ENCODE assay signal across 21 cellular contexts in genomic region chr17:81289627-81290026, GRCh38.
"Had no signal": no experiment of that assay in that cellular context is flagged by ENCODE, and none has a peak within 500 bp of the region (broad histone marks: within the 10 kb centered on the region; RNA-seq: fewer than 3 reads in every experiment).

No MANE protein-coding gene starts in this region.

- FAIRE-seq: frontal cortex had no signal

- H3K4me2 ChIP-seq: smooth muscle cell had no signal

- H3K9me3 Mint-ChIP-seq: naive thymus-derived CD4-positive, alpha-beta T cell; nephron progenitor cell; stimulated activated naive B cell treated with anti-CD40 and anti-IgM and Interleukin-4, amounts not matched to agents 10 μg/mL and 1 μg/mL and 100 μg/mL, for 72 hours; stimulated activated naive CD8-positive, alpha-beta T cell treated with anti-CD3 and anti-CD28 coated beads, Interleukin-15, amount 100 ng/mL, for 72 hours had no signal

- ATAC-seq: esophagus mucosa; heart left ventricle; naive thymus-derived CD4-positive, alpha-beta T cell; stimulated activated naive B cell treated with anti-CD40 and anti-IgM and Interleukin-4, amounts not matched to agents 10 μg/mL and 1 μg/mL and 100 μg/mL, for 72 hours; stimulated activated naive CD8-positive, alpha-beta T cell treated with anti-CD3 and anti-CD28 coated beads, Interleukin-15, amount 100 ng/mL, for 72 hours; upper lobe of right lung had no signal

- DNase-seq: colonic mucosa; dermis blood vessel endothelial cell; effector CD4-positive, alpha-beta T cell; hippocampal formation; kidney glomerular epithelial cell; naive thymus-derived CD4-positive, alpha-beta T cell; nephron progenitor cell; posterior cingulate gyrus; stimulated activated CD4-positive, alpha-beta T cell treated with anti-CD3 and anti-CD28 coated beads, Interleukin-4, amount 100 ng/mL, for 1 hour; stimulated activated CD8-positive, alpha-beta memory T cell treated with anti-CD3 and anti-CD28 coated beads, Interleukin-4, amount 100 ng/mL, for 48 hours; stimulated activated naive B cell treated with anti-CD40 and anti-IgM and Interleukin-4, amounts not matched to agents 10 μg/mL and 1 μg/mL and 100 μg/mL, for 72 hours; stimulated activated naive CD8-positive, alpha-beta T cell treated with anti-CD3 and anti-CD28 coated beads, Interleukin-15, amount 100 ng/mL, for 72 hours; testis; upper lobe of right lung had no signal

- H3K9me3 ChIP-seq: colonic mucosa, heart left ventricle, right atrium auricular region, testis, tibial nerve, upper lobe of right lung, vagina had no signal

- H3K27ac ChIP-seq: colonic mucosa, right atrium auricular region, testis, tibial nerve, upper lobe of right lung, vagina had no signal

- H3K4me3 ChIP-seq: colonic mucosa, heart left ventricle, right atrium auricular region, smooth muscle cell, testis, tibial nerve, upper lobe of right lung, vagina had no signal

- H3K27me3 ChIP-seq: colonic mucosa, heart left ventricle, right atrium auricular region, testis, tibial nerve, upper lobe of right lung, vagina had no signal

- H3K27me3 Mint-ChIP-seq: naive thymus-derived CD4-positive, alpha-beta T cell; stimulated activated naive B cell treated with anti-CD40 and anti-IgM and Interleukin-4, amounts not matched to agents 10 μg/mL and 1 μg/mL and 100 μg/mL, for 72 hours; stimulated activated naive CD8-positive, alpha-beta T cell treated with anti-CD3 and anti-CD28 coated beads, Interleukin-15, amount 100 ng/mL, for 72 hours had no signal

- H3K4me3 Mint-ChIP-seq: naive thymus-derived CD4-positive, alpha-beta T cell; nephron progenitor cell; stimulated activated naive B cell treated with anti-CD40 and anti-IgM and Interleukin-4, amounts not matched to agents 10 μg/mL and 1 μg/mL and 100 μg/mL, for 72 hours; stimulated activated naive CD8-positive, alpha-beta T cell treated with anti-CD3 and anti-CD28 coated beads, Interleukin-15, amount 100 ng/mL, for 72 hours had no signal

- H3K27ac Mint-ChIP-seq: nephron progenitor cell; stimulated activated naive B cell treated with anti-CD40 and anti-IgM and Interleukin-4, amounts not matched to agents 10 μg/mL and 1 μg/mL and 100 μg/mL, for 72 hours; stimulated activated naive CD8-positive, alpha-beta T cell treated with anti-CD3 and anti-CD28 coated beads, Interleukin-15, amount 100 ng/mL, for 72 hours had no signal
